ENCODE assay signal across 26 cellular contexts in the genomic region with DNA sequence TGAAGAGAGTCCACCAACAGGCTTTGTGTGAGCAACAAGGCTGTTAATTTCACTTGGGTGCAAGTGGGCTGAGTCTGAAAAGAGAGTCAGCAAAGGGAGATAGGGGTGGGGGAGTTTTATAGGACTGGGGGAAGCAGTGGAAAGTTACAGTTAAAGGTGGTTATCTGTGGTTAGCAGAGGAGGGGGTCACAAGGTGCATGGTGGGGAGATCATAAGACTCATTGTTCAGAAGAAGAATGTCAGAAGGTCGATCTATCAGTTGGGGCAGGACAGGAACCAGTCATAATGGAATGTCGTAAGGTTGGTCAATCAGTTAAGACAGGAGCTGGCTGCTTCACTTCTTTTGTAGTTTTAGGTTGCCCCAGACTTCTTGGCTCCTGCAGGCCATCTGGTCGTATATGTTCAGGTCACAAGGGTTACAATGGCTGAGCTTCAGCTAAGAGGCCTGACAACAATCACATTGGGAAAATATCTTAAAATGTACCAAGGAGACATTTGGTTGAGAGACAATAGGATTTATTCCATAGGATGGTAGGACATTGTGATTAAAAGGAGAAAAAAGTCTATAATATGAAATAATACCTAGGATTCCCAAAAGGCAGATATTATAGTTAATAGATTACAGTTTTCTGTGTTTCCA.
"Had no signal": no experiment of that assay in that cellular context is flagged by ENCODE, and none has a peak within 500 bp of the region (broad histone marks: within the 10 kb centered on the region; RNA-seq: fewer than 3 reads in every experiment).

No MANE protein-coding gene starts in this region.

- H3K4me2 ChIP-seq: smooth muscle cell had no signal

- H3K27me3 Mint-ChIP-seq: activated CD4-positive, alpha-beta T cell treated with anti-CD3 and anti-CD28 coated beads for 36 hours; activated naive CD8-positive, alpha-beta T cell; naive B cell; stimulated activated naive B cell treated with anti-CD40 and anti-IgM and Interleukin-4, amounts not matched to agents 10 μg/mL and 1 μg/mL and 100 μg/mL, for 72 hours had no signal

- H3K36me3 ChIP-seq: esophagus squamous epithelium, pancreas, stomach, thyroid gland, upper lobe of right lung had no signal

- H3K36me3 Mint-ChIP-seq: activated naive CD8-positive, alpha-beta T cell; naive B cell; stimulated activated naive B cell treated with anti-CD40 and anti-IgM and Interleukin-4, amounts not matched to agents 10 μg/mL and 1 μg/mL and 100 μg/mL, for 72 hours had no signal

- H3K27me3 ChIP-seq: esophagus squamous epithelium, pancreas, stomach, thyroid gland, upper lobe of right lung had no signal

- H3K4me1 ChIP-seq: esophagus squamous epithelium, pancreas, psoas muscle, stomach, thyroid gland, upper lobe of right lung had no signal

- DNase-seq: activated CD4-positive, alpha-beta T cell treated with anti-CD3 and anti-CD28 coated beads for 36 hours; activated CD4-positive, alpha-beta T cell treated with anti-CD3 and anti-CD28 coated beads, Interleukin-2, amount 50 U/mL, for 4 hours; activated CD4-positive, CD25-positive, alpha-beta regulatory T cell; activated effector memory CD4-positive, alpha-beta T cell treated with Interleukin-2 at 50 U/mL for 16 hours; activated naive CD4-positive, alpha-beta T cell treated with Interleukin-2 at 50 U/mL for 16 hours; activated T-cell treated with anti-CD3 and anti-CD28 coated beads for 4 hours; anterior cingulate cortex; dermis blood vessel endothelial cell; effector CD4-positive, alpha-beta T cell; esophagus squamous epithelium; foreskin melanocyte; left cardiac atrium; left ventricle myocardium superior; naive B cell; nucleus accumbens; pancreas; psoas muscle; stimulated activated CD4-positive, alpha-beta T cell treated with anti-CD3 and anti-CD28 coated beads, Interleukin-2, amount 100 ng/mL, for 24 hours; stimulated activated naive B cell treated with anti-CD40 and anti-IgM and Interleukin-4, amounts not matched to agents 10 μg/mL and 1 μg/mL and 100 μg/mL, for 72 hours; stomach; thyroid gland; upper lobe of right lung had no signal

- H3K27ac ChIP-seq: epithelial cell of prostate, esophagus squamous epithelium, pancreas, psoas muscle, stomach, thyroid gland, upper lobe of right lung had no signal

- H3K9me3 ChIP-seq: esophagus squamous epithelium, pancreas, psoas muscle, stomach, thyroid gland, upper lobe of right lung had no signal

- ATAC-seq: activated CD4-positive, alpha-beta T cell treated with anti-CD3 and anti-CD28 coated beads for 36 hours; left cardiac atrium; left ventricle myocardium superior; pancreas; psoas muscle; stimulated activated naive B cell treated with anti-CD40 and anti-IgM and Interleukin-4, amounts not matched to agents 10 μg/mL and 1 μg/mL and 100 μg/mL, for 72 hours; upper lobe of right lung had no signal

- H3K4me1 Mint-ChIP-seq: activated CD4-positive, alpha-beta T cell treated with anti-CD3 and anti-CD28 coated beads for 36 hours; naive B cell; stimulated activated naive B cell treated with anti-CD40 and anti-IgM and Interleukin-4, amounts not matched to agents 10 μg/mL and 1 μg/mL and 100 μg/mL, for 72 hours had no signal

- H3K4me3 ChIP-seq: esophagus squamous epithelium, pancreas, psoas muscle, smooth muscle cell, stomach, thyroid gland, upper lobe of right lung had no signal

- H3K27ac Mint-ChIP-seq: activated CD4-positive, alpha-beta T cell treated with anti-CD3 and anti-CD28 coated beads for 36 hours; activated naive CD8-positive, alpha-beta T cell; naive B cell; stimulated activated naive B cell treated with anti-CD40 and anti-IgM and Interleukin-4, amounts not matched to agents 10 μg/mL and 1 μg/mL and 100 μg/mL, for 72 hours; T-helper 2 cell treated with Interferon-gamma antibody and Interleukin-4, amounts not matched to agents 5 μg/mL and 100 μg/mL, for 36 hours had no signal

- H3K4me3 Mint-ChIP-seq: activated CD4-positive, alpha-beta T cell treated with anti-CD3 and anti-CD28 coated beads for 36 hours; activated naive CD8-positive, alpha-beta T cell; naive B cell; stimulated activated naive B cell treated with anti-CD40 and anti-IgM and Interleukin-4, amounts not matched to agents 10 μg/mL and 1 μg/mL and 100 μg/mL, for 72 hours; T-helper 2 cell treated with Interferon-gamma antibody and Interleukin-4, amounts not matched to agents 5 μg/mL and 100 μg/mL, for 36 hours had no signal
